In genomic region chr11:67266424-67267187, GRCh38 we compare ENCODE assay signal across 8 cellular contexts. TPM values are rescaled to one million over a fixed set of nuclear protein-coding genes. Genes with fewer than 3 reads are reported as not detected.
DNase-seq lines count a peak whose midpoint lies in the region; ATAC-seq and TF ChIP-seq lines count a peak whose summit lies in the region.

Gene GRK2 (plus strand): TSS chr11:67266473. CDS start chr11:67266700, 227 bp downstream.

- peaks cover 12% of the 10 kb centered on the region for H3K4me1 ChIP-seq in iPS DF 6.9 (ENCODE audit: control insufficient read depth, insufficient read depth, low read length)

- WGBS in iPS DF 6.9 (ENCODE audit: insufficient coverage, insufficient read length), result no CpG with 5 or more reads among the region's 110 CpGs

- DNase-seq in EH (ENCODE audit: low read depth) (peak; percentile 61), NCI-H510A treated with DMSO at 0.1 percent for 48 hours (lab: John Stamatoyannopoulos, UW) (peak; percentile 43), astrocyte of the cerebellum (ENCODE audit: low read depth) (no peak), iPS DF 6.9 (ENCODE audit: low read depth, low spot score) (no peak), sciatic nerve (ENCODE audit: low spot score) (peak; percentile 65), islet precursor cell (no peak)

- no peak within 1 kb of the TSS for H3K27ac ChIP-seq in iPS DF 6.9 (ENCODE audit: low read length)

- in situ Hi-C loops in astrocyte of the cerebellum (cut with HindIII; ENCODE audit: low sequenced_read_pairs), result no loop called here

- H3K4me3 ChIP-seq in astrocyte of the cerebellum (ENCODE audit: low read depth, low read length) (peak within 1 kb of the TSS; percentile 78), iPS DF 6.9 (ENCODE audit: low read length) (peak within 1 kb of the TSS; percentile 70)

- H3K36me3 ChIP-seq in iPS DF 6.9 (ENCODE audit: control insufficient read depth, insufficient read depth, low read length), result no peaks in the 10 kb centered on the region

- H3K27me3 ChIP-seq in iPS DF 6.9 (ENCODE audit: control insufficient read depth, insufficient read depth, low read length), result no peaks in the 10 kb centered on the region; the same call in 1 of the 2 replicates

- TF ChIP-seq CTCF in astrocyte of the cerebellum (IDR thresholded peaks at IDR 0.05; ENCODE audit: low read depth, low read length, missing control alignments), result no peak

- ATAC-seq in HG02610 (IDR thresholded peaks at IDR 0.05; ENCODE audit: unreplicated experiment) (peak; percentile 18), sciatic nerve (no peak), GM18858 (IDR thresholded peaks at IDR 0.05; ENCODE audit: unreplicated experiment) (no peak)

- no peaks in the 10 kb centered on the region for H3K9me3 ChIP-seq in iPS DF 6.9 (ENCODE audit: control insufficient read depth, insufficient read depth, low read length)

- intact Hi-C loops in sciatic nerve (cut with DNase I), result loop anchor here (1.0 to 2.0 kb wide), 2 partner anchors 50 to 134 kb away; no protein-coding TSS in a partner anchor

RNA-seq across cellular contexts. Expression of gene GRK2, which starts in this region (rescaled TPM):
- total RNA-seq in sciatic nerve, result 61.7 TPM

Comparison
In these comparisons a context has a peak if more than half of its experiments do, and no peak if none do; other contexts are left out.
1. DNase-seq: peak in EH (single experiment), NCI-H510A treated with DMSO at 0.1 percent for 48 hours (single experiment) and sciatic nerve (single experiment); none in astrocyte of the cerebellum (single experiment), iPS DF 6.9 (single experiment) and islet precursor cell (single experiment).